19 cellular contexts compared by ENCODE assay signal in genomic region chr13:111938743-111939142, GRCh38.
"Had no signal": no experiment of that assay in that cellular context is flagged by ENCODE, and none has a peak within 500 bp of the region (broad histone marks: within the 10 kb centered on the region; RNA-seq: fewer than 3 reads in every experiment).

No MANE protein-coding gene starts in this region.

- H3K36me3 ChIP-seq: ovary, spleen, stomach, thoracic aorta, transverse colon had no signal

- H3K9me3 Mint-ChIP-seq: neural crest cell had no signal

- DNase-seq: cerebellar nuclear complex; erythroblast; foreskin melanocyte; hippocampal formation; kidney glomerular epithelial cell; natural killer cell; right cardiac atrium; spleen; stimulated activated CD4-positive, alpha-beta T cell treated with anti-CD3 and anti-CD28 coated beads, Interleukin-15, amount 100 ng/mL, for 24 hours; stimulated activated CD4-positive, alpha-beta T cell treated with anti-CD3 and anti-CD28 coated beads, Interleukin-1b, Interleukin-23, amount 100 ng/mL, for 48 hours; stimulated activated naive CD4-positive, alpha-beta T cell; substantia nigra; transverse colon had no signal

- H3K4me1 ChIP-seq: spleen, stomach, transverse colon had no signal

- H3K4me3 Mint-ChIP-seq: dendritic cell treated with granulocyte-macrophage colony-stimulating factor and Interleukin-4, amounts not matched to agents 40 ng/mL and 50 ng/mL, for 4 days; natural killer cell; neural crest cell had no signal

- H3K4me1 Mint-ChIP-seq: natural killer cell had no signal

- H3K36me3 Mint-ChIP-seq: natural killer cell had no signal

- H3K27ac Mint-ChIP-seq: dendritic cell treated with granulocyte-macrophage colony-stimulating factor and Interleukin-4, amounts not matched to agents 40 ng/mL and 50 ng/mL, for 4 days; natural killer cell had no signal

- H3K4me3 ChIP-seq: ovary, spleen, stomach, thoracic aorta, transverse colon had no signal

- H3K27ac ChIP-seq: ovary, spleen, stomach, thoracic aorta, transverse colon had no signal

- H3K9me3 ChIP-seq: ovary, thoracic aorta, transverse colon had no signal

- H3K27me3 ChIP-seq: ovary had no signal

- H3K27me3 Mint-ChIP-seq: dendritic cell treated with granulocyte-macrophage colony-stimulating factor and Interleukin-4, amounts not matched to agents 40 ng/mL and 50 ng/mL, for 4 days had no signal

- ATAC-seq: left lobe of liver, natural killer cell, right cardiac atrium had no signal
